Comparison of ENCODE assay signal across 15 cellular contexts in the genomic region with DNA sequence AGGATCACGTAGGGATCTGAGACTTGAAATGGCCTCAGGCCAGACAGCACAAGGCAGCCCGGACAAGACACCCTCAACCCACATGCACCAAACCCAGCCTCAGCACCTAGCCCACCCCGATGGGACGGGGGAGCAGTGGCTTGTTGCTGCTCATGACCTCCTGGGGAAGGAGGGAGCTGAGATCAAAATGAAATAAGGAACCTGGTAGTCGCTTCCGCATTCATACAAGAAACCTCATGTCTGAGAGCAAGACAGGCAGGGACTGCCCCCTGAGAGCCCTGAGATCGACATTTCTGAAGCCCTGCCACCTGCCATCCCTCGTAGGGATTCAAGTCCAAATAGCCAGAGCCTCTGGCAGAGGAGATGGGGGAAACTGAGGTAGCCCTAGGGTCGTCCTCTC.
DNase-seq lines count a peak whose midpoint lies in the region; ATAC-seq and TF ChIP-seq lines count a peak whose summit lies in the region.
"Had no signal": no experiment of that assay in that cellular context is flagged by ENCODE, and none has a peak within 500 bp of the region (broad histone marks: within the 10 kb centered on the region; RNA-seq: fewer than 3 reads in every experiment).

No MANE protein-coding gene starts in this region.

- H3K4me1 Mint-ChIP-seq in dendritic cell treated with granulocyte-macrophage colony-stimulating factor and Interleukin-4, amounts not matched to agents 40 ng/mL and 50 ng/mL, for 4 days (ENCODE audit: low read depth), result peaks cover 47% of the 10 kb centered on the region
- H3K4me1 Mint-ChIP-seq in stimulated activated memory B cell treated with anti-CD40 and anti-IgM and Interleukin-4, amounts not matched to agents 10 μg/mL and 1 μg/mL and 100 μg/mL, for 72 hours, result peaks cover 45% of the 10 kb centered on the region

- H3K4me3 Mint-ChIP-seq in dendritic cell treated with granulocyte-macrophage colony-stimulating factor and Interleukin-4, amounts not matched to agents 40 ng/mL and 50 ng/mL, for 4 days, result no peak overlapping the region
- H3K4me3 Mint-ChIP-seq in stimulated activated memory B cell treated with anti-CD40 and anti-IgM and Interleukin-4, amounts not matched to agents 10 μg/mL and 1 μg/mL and 100 μg/mL, for 72 hours, result peak overlapping the region; percentile 48
- H3K4me3 Mint-ChIP-seq: activated naive CD8-positive, alpha-beta T cell treated with anti-CD3 and anti-CD28 coated beads, Interleukin-2, amount 10 ng/mL, durations not matched to agents 7 days and 5 days; CD8-positive, alpha-beta memory T cell had no signal

- intact Hi-C loops in dendritic cell treated with granulocyte-macrophage colony-stimulating factor and Interleukin-4, amounts not matched to agents 40 ng/mL and 50 ng/mL, for 4 days (cut with micrococcal nuclease), result no loop called here

- no peaks in the 10 kb centered on the region for H3K9me3 Mint-ChIP-seq in dendritic cell treated with granulocyte-macrophage colony-stimulating factor and Interleukin-4, amounts not matched to agents 40 ng/mL and 50 ng/mL, for 4 days
- H3K9me3 Mint-ChIP-seq in stimulated activated memory B cell treated with anti-CD40 and anti-IgM and Interleukin-4, amounts not matched to agents 10 μg/mL and 1 μg/mL and 100 μg/mL, for 72 hours, result peaks cover 2% of the 10 kb centered on the region
- H3K9me3 Mint-ChIP-seq: activated naive CD8-positive, alpha-beta T cell treated with anti-CD3 and anti-CD28 coated beads, Interleukin-2, amount 10 ng/mL, durations not matched to agents 7 days and 5 days; CD8-positive, alpha-beta memory T cell had no signal

- peaks cover 44% of the 10 kb centered on the region for H3K36me3 Mint-ChIP-seq in dendritic cell treated with granulocyte-macrophage colony-stimulating factor and Interleukin-4, amounts not matched to agents 40 ng/mL and 50 ng/mL, for 4 days (ENCODE audit: low read depth)
- H3K36me3 Mint-ChIP-seq in stimulated activated memory B cell treated with anti-CD40 and anti-IgM and Interleukin-4, amounts not matched to agents 10 μg/mL and 1 μg/mL and 100 μg/mL, for 72 hours, result peaks cover 30% of the 10 kb centered on the region

- peak; percentile 25 for DNase-seq in SKM-1 treated with dmso at 0.1 percent for 144 hours (lab: John Stamatoyannopoulos, UW; ENCODE audit: unreplicated experiment)
- no peak for DNase-seq in SKM-1 (lab: John Stamatoyannopoulos, UW; ENCODE audit: unreplicated experiment)
- DNase-seq in MV-4-11 (lab: John Stamatoyannopoulos, UW), result peak; percentile 85
- DNase-seq in HEK293T (ENCODE audit: extremely low spot score), result no peak
- DNase-seq in AG08396 (ENCODE audit: low spot score), result no peak
- DNase-seq: 8988T; activated naive CD8-positive, alpha-beta T cell treated with anti-CD3 and anti-CD28 coated beads, Interleukin-2, amount 10 ng/mL, durations not matched to agents 7 days and 5 days; CD8-positive, alpha-beta memory T cell; left ventricle myocardium inferior; NCI-H1694 treated with DMSO at 0.1 percent for 48 hours; NCI-H526 treated with DMSO at 0.1 percent for 48 hours; SHP77 treated with DMSO at 0.1 percent for 48 hours had no signal

- H3K27ac Mint-ChIP-seq in dendritic cell treated with granulocyte-macrophage colony-stimulating factor and Interleukin-4, amounts not matched to agents 40 ng/mL and 50 ng/mL, for 4 days, result peak overlapping the region; percentile 14
- H3K27ac Mint-ChIP-seq in stimulated activated memory B cell treated with anti-CD40 and anti-IgM and Interleukin-4, amounts not matched to agents 10 μg/mL and 1 μg/mL and 100 μg/mL, for 72 hours, result peak overlapping the region; percentile 80
- H3K27ac Mint-ChIP-seq: activated naive CD8-positive, alpha-beta T cell treated with anti-CD3 and anti-CD28 coated beads, Interleukin-2, amount 10 ng/mL, durations not matched to agents 7 days and 5 days had no signal

- peak; percentile 90 for ATAC-seq in stimulated activated memory B cell treated with anti-CD40 and anti-IgM and Interleukin-4, amounts not matched to agents 10 μg/mL and 1 μg/mL and 100 μg/mL, for 72 hours
- no peak for ATAC-seq in HG03565 (IDR thresholded peaks at IDR 0.05; ENCODE audit: unreplicated experiment)

- no peaks in the 10 kb centered on the region for H3K27me3 Mint-ChIP-seq in dendritic cell treated with granulocyte-macrophage colony-stimulating factor and Interleukin-4, amounts not matched to agents 40 ng/mL and 50 ng/mL, for 4 days
- H3K27me3 Mint-ChIP-seq in stimulated activated memory B cell treated with anti-CD40 and anti-IgM and Interleukin-4, amounts not matched to agents 10 μg/mL and 1 μg/mL and 100 μg/mL, for 72 hours, result no peaks in the 10 kb centered on the region

- CTCF ChIA-PET in HEK293T (lab: Yijun Ruan, JAX), result interaction anchor here (1.1 kb wide), 1 partner anchor 85 kb away, joined by 6 read pairs; no protein-coding TSS in a partner anchor

- POLR2A ChIA-PET in HEK293T (lab: Yijun Ruan, JAX), result interaction anchor here (0.9 kb wide), 1 partner anchor 11 kb away, joined by 5 read pairs; the partner anchor contains the start of genes NDUFAF8 and TEPSIN

TF ChIP-seq in HEK293T, 16 proteins besides CTCF, POLR2A, EP300 and RAD21:
- TF ChIP-seq ELF4 (IDR thresholded peaks at IDR 0.05) (no peak), NFRKB (IDR thresholded peaks at IDR 0.05) (no peak), SP1 (IDR thresholded peaks at IDR 0.05) (no peak), LEF1 (IDR thresholded peaks at IDR 0.05; ENCODE audit: borderline replicate concordance) (no peak), L3MBTL2 (conservative IDR thresholded peaks at IDR 0.05) (no peak), FOXM1 (IDR thresholded peaks at IDR 0.05; ENCODE audit: borderline replicate concordance) (no peak), CTBP1 (IDR thresholded peaks at IDR 0.05; ENCODE audit: borderline replicate concordance) (no peak), HDGF (IDR thresholded peaks at IDR 0.05; ENCODE audit: borderline replicate concordance) (no peak), TARDBP (IDR thresholded peaks at IDR 0.05) (no peak)
- TF ChIP-seq, protein P1, sequence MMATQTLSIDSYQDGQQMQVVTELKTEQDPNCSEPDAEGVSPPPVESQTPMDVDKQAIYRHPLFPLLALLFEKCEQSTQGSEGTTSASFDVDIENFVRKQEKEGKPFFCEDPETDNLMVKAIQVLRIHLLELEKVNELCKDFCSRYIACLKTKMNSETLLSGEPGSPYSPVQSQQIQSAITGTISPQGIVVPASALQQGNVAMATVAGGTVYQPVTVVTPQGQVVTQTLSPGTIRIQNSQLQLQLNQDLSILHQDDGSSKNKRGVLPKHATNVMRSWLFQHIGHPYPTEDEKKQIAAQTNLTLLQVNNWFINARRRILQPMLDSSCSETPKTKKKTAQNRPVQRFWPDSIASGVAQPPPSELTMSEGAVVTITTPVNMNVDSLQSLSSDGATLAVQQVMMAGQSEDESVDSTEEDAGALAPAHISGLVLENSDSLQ (IDR thresholded peaks at IDR 0.05), result no peak

Comparison
In these comparisons a context has a peak if more than half of its experiments do, and no peak if none do; other contexts are left out.
1. DNase-seq: peak in SKM-1 treated with dmso at 0.1 percent for 144 hours (single experiment) and MV-4-11 (single experiment); none in SKM-1 (single experiment), HEK293T (single experiment) and AG08396 (single experiment).